ENCODE assay signal across 8 cellular contexts in genomic region chr5:157303667-157304327, GRCh38. TPM values are rescaled to one million over a fixed set of nuclear protein-coding genes. Genes with fewer than 3 reads are reported as not detected.
A peak's percentile ranks its signal among the peaks of the same experiment; 100 is the strongest.
DNase-seq lines count a peak whose midpoint lies in the region; ATAC-seq and TF ChIP-seq lines count a peak whose summit lies in the region.

No MANE protein-coding gene starts in this region.

- no peaks in the 10 kb centered on the region for H3K27me3 Mint-ChIP-seq in activated CD4-positive, alpha-beta T cell treated with anti-CD3 and anti-CD28 coated beads for 36 hours
- no peaks in the 10 kb centered on the region for H3K27me3 Mint-ChIP-seq in activated CD8-positive, alpha-beta T cell treated with anti-CD3 and anti-CD28 coated beads for 36 hours
- peaks cover 2% of the 10 kb centered on the region for H3K27me3 Mint-ChIP-seq in glutamatergic neuron (ENCODE audit: unreplicated experiment)

- CTCF ChIA-PET in activated CD4-positive, alpha-beta T cell treated with anti-CD3 and anti-CD28 coated beads for 36 hours (lab: Charles Lee) = interaction anchor here (0.6 to 3.6 kb wide), 13 partner anchors 9 to 161 kb away, joined by 3 to 21 read pairs (median 5); partner anchors contain the start of gene MED7
- CTCF ChIA-PET in activated CD8-positive, alpha-beta T cell treated with anti-CD3 and anti-CD28 coated beads for 36 hours (lab: Charles Lee) = interaction anchor here (0.6 to 2.4 kb wide), 16 partner anchors 9 to 161 kb away, joined by 3 to 10 read pairs (median 4); partner anchors contain the start of gene MED7

- ATAC-seq in activated CD4-positive, alpha-beta T cell treated with anti-CD3 and anti-CD28 coated beads for 36 hours = peak; percentile 68
- ATAC-seq in activated CD8-positive, alpha-beta T cell treated with anti-CD3 and anti-CD28 coated beads for 36 hours = peak; percentile 53
- ATAC-seq in HG03460 (IDR thresholded peaks at IDR 0.05; ENCODE audit: unreplicated experiment) (no peak), HG02970 (IDR thresholded peaks at IDR 0.05; ENCODE audit: low FRiP score, unreplicated experiment) (no peak)

- TF ChIP-seq CTCF in activated CD8-positive, alpha-beta T cell treated with anti-CD3 and anti-CD28 coated beads for 36 hours (IDR thresholded peaks at IDR 0.05) = peak; percentile 35
- peak; percentile 25 for TF ChIP-seq CTCF in glutamatergic neuron (IDR thresholded peaks at IDR 0.05; ENCODE audit: partially characterized antibody, unreplicated experiment)

- peaks cover 77% of the 10 kb centered on the region for H3K36me3 Mint-ChIP-seq in activated CD4-positive, alpha-beta T cell treated with anti-CD3 and anti-CD28 coated beads for 36 hours (ENCODE audit: low read depth)
- peaks cover 81% of the 10 kb centered on the region for H3K36me3 Mint-ChIP-seq in activated CD8-positive, alpha-beta T cell treated with anti-CD3 and anti-CD28 coated beads for 36 hours (ENCODE audit: low read depth)
- peaks cover under 1% of the 10 kb centered on the region for H3K36me3 Mint-ChIP-seq in glutamatergic neuron (ENCODE audit: unreplicated experiment)

- intact Hi-C loops in activated CD4-positive, alpha-beta T cell treated with anti-CD3 and anti-CD28 coated beads for 36 hours (cut with DNase I, micrococcal nuclease) = no loop called here
- intact Hi-C loops in activated CD8-positive, alpha-beta T cell treated with anti-CD3 and anti-CD28 coated beads for 36 hours (cut with micrococcal nuclease) = no loop called here

- peak overlapping the region; percentile 64 for H3K27ac Mint-ChIP-seq in activated CD4-positive, alpha-beta T cell treated with anti-CD3 and anti-CD28 coated beads for 36 hours
- peak overlapping the region; percentile 66 for H3K27ac Mint-ChIP-seq in activated CD8-positive, alpha-beta T cell treated with anti-CD3 and anti-CD28 coated beads for 36 hours
- no peak overlapping the region for H3K27ac Mint-ChIP-seq in glutamatergic neuron (ENCODE audit: unreplicated experiment)

- POLR2A ChIA-PET in activated CD4-positive, alpha-beta T cell treated with anti-CD3 and anti-CD28 coated beads for 36 hours (lab: Charles Lee) = interaction anchor here (1.0 to 1.1 kb wide), 3 partner anchors 11 to 32 kb away, joined by 3 to 5 read pairs (median 3); no protein-coding TSS in a partner anchor
- POLR2A ChIA-PET in activated CD8-positive, alpha-beta T cell treated with anti-CD3 and anti-CD28 coated beads for 36 hours (lab: Charles Lee) = interaction anchor here (0.9 to 1.4 kb wide), 5 partner anchors 7 to 47 kb away, joined by 3 to 5 read pairs (median 3); partner anchors contain the start of gene CYFIP2

- peaks cover 2% of the 10 kb centered on the region for H3K9me3 Mint-ChIP-seq in activated CD4-positive, alpha-beta T cell treated with anti-CD3 and anti-CD28 coated beads for 36 hours (ENCODE audit: low read depth)
- H3K9me3 Mint-ChIP-seq in activated CD8-positive, alpha-beta T cell treated with anti-CD3 and anti-CD28 coated beads for 36 hours = no peaks in the 10 kb centered on the region
- peaks cover 1% of the 10 kb centered on the region for H3K9me3 Mint-ChIP-seq in glutamatergic neuron (ENCODE audit: unreplicated experiment)

- peak; percentile 76 for DNase-seq in activated CD4-positive, alpha-beta T cell treated with anti-CD3 and anti-CD28 coated beads for 36 hours
- no peak for DNase-seq in activated CD4-positive, alpha-beta T cell treated with anti-CD3 and anti-CD28 coated beads for 1 hour
- peak; percentile 60 for DNase-seq in activated CD8-positive, alpha-beta T cell treated with anti-CD3 and anti-CD28 coated beads for 36 hours
- DNase-seq in glutamatergic neuron = peak; percentile 42
- peak; percentile 20 for DNase-seq in stimulated activated naive CD4-positive, alpha-beta T cell treated with Interleukin-2 at 50 U/mL for 16 hours (lab: John Stamatoyannopoulos, UW)
- DNase-seq in dedifferentiated amniotic fluid mesenchymal stem cell (ENCODE audit: extremely low spot score) = no peak

- peaks cover 75% of the 10 kb centered on the region for H3K4me1 Mint-ChIP-seq in activated CD4-positive, alpha-beta T cell treated with anti-CD3 and anti-CD28 coated beads for 36 hours
- peaks cover 66% of the 10 kb centered on the region for H3K4me1 Mint-ChIP-seq in activated CD8-positive, alpha-beta T cell treated with anti-CD3 and anti-CD28 coated beads for 36 hours (ENCODE audit: low read depth)
- no peaks in the 10 kb centered on the region for H3K4me1 Mint-ChIP-seq in glutamatergic neuron (ENCODE audit: low read depth, unreplicated experiment)

- H3K4me3 Mint-ChIP-seq in activated CD4-positive, alpha-beta T cell treated with anti-CD3 and anti-CD28 coated beads for 36 hours = no peak overlapping the region
- H3K4me3 Mint-ChIP-seq in activated CD8-positive, alpha-beta T cell treated with anti-CD3 and anti-CD28 coated beads for 36 hours = no peak overlapping the region
- no peak overlapping the region for H3K4me3 Mint-ChIP-seq in glutamatergic neuron (ENCODE audit: unreplicated experiment)

RNA-seq across cellular contexts. Expression of gene CYFIP2, which starts 37.9 kb away (rescaled TPM):
- total RNA-seq in activated CD4-positive, alpha-beta T cell treated with anti-CD3 and anti-CD28 coated beads for 36 hours = 100 to 1,000 TPM; 277 to 526 TPM
- total RNA-seq in activated CD8-positive, alpha-beta T cell treated with anti-CD3 and anti-CD28 coated beads for 36 hours = 100 to 1,000 TPM; 350 to 351 TPM
- total RNA-seq in glutamatergic neuron (ENCODE audit: unreplicated experiment) = 120 TPM

Comparison
In these comparisons a context has a peak if more than half of its experiments do, and no peak if none do; other contexts are left out.
1. DNase-seq: peak in activated CD4-positive, alpha-beta T cell treated with anti-CD3 and anti-CD28 coated beads for 36 hours (single experiment), activated CD8-positive, alpha-beta T cell treated with anti-CD3 and anti-CD28 coated beads for 36 hours (single experiment), glutamatergic neuron (single experiment) and stimulated activated naive CD4-positive, alpha-beta T cell treated with Interleukin-2 at 50 U/mL for 16 hours (single experiment); none in activated CD4-positive, alpha-beta T cell treated with anti-CD3 and anti-CD28 coated beads for 1 hour (single experiment) and dedifferentiated amniotic fluid mesenchymal stem cell (single experiment).
2. ATAC-seq: peak in activated CD4-positive, alpha-beta T cell treated with anti-CD3 and anti-CD28 coated beads for 36 hours (single experiment) and activated CD8-positive, alpha-beta T cell treated with anti-CD3 and anti-CD28 coated beads for 36 hours (single experiment); none in HG03460 (single experiment) and HG02970 (single experiment).